1 cellular context compared by ENCODE assay signal in genomic region chr1:214523124-214523824, GRCh38.
TF ChIP-seq lines count a peak whose summit lies in the region.

No MANE protein-coding gene starts in this region.

TF ChIP-seq in HepG2, 621 proteins besides CTCF, POLR2A, EP300 and RAD21 (continued from another document):
- no peak for TF ChIP-seq ZNF800 (CRISPR knock-in tag; IDR thresholded peaks at IDR 0.05)
- TF ChIP-seq ZNF333 (CRISPR knock-in tag; IDR thresholded peaks at IDR 0.05; ENCODE audit: borderline replicate concordance), result no peak
- TF ChIP-seq ATF4 (CRISPR knock-in tag; IDR thresholded peaks at IDR 0.05), result 0 out of 4 replicates have a peak, but pooled peaks of 1 of the 2 experiments have one; percentile 19
- no peak for TF ChIP-seq ZNF704 (CRISPR knock-in tag; IDR thresholded peaks at IDR 0.05; ENCODE audit: borderline replicate concordance)
- TF ChIP-seq RNF2 (conservative IDR thresholded peaks at IDR 0.05; ENCODE audit: low read depth), result no peak
- no peak for TF ChIP-seq MAZ (IDR thresholded peaks at IDR 0.05; ENCODE audit: borderline replicate concordance, low read depth, low read length)
- TF ChIP-seq MAZ (CRISPR knock-in tag; IDR thresholded peaks at IDR 0.05; ENCODE audit: low read depth), result 0 out of 2 replicates have a peak, but pooled peaks have one; percentile 25
- TF ChIP-seq HBP1 (CRISPR knock-in tag; IDR thresholded peaks at IDR 0.05; ENCODE audit: low read depth), result no peak
- no peak for TF ChIP-seq NCOR1 (IDR thresholded peaks at IDR 0.05; ENCODE audit: borderline replicate concordance, low read length)
- TF ChIP-seq HMGA1 (CRISPR knock-in tag; conservative IDR thresholded peaks at IDR 0.05), result no peak
- TF ChIP-seq ZNF280D (CRISPR knock-in tag; IDR thresholded peaks at IDR 0.05), result no peak
- no peak for TF ChIP-seq RFX1 (IDR thresholded peaks at IDR 0.05)
- no peak for TF ChIP-seq XRCC5 (optimal IDR thresholded peaks at IDR 0.05; ENCODE audit: low read length)
- TF ChIP-seq SOX5 (CRISPR knock-in tag; IDR thresholded peaks at IDR 0.05; ENCODE audit: borderline replicate concordance), result 0 out of 2 replicates have a peak, but pooled peaks have one; percentile 50
- no peak for TF ChIP-seq ZNF672 (CRISPR knock-in tag; IDR thresholded peaks at IDR 0.05)
- TF ChIP-seq KAT8 (CRISPR knock-in tag; IDR thresholded peaks at IDR 0.05), result 0 out of 2 replicates have a peak, but pooled peaks have one; percentile 31
- no peak for TF ChIP-seq SOX13 (IDR thresholded peaks at IDR 0.05)
- peak in 1 of 2 experiments; percentile 58; a peak in 2 of 4 replicates for TF ChIP-seq SOX13 (CRISPR knock-in tag; conservative IDR thresholded peaks at IDR 0.05 in 1 of 2, IDR thresholded peaks at IDR 0.05 in 1 of 2)
- 0 out of 2 replicates have a peak, but pooled peaks have one; percentile 19 for TF ChIP-seq ZNF121 (CRISPR knock-in tag; IDR thresholded peaks at IDR 0.05)
- no peak for TF ChIP-seq ZBTB40 (IDR thresholded peaks at IDR 0.05)
- no peak for TF ChIP-seq ZBTB40 (CRISPR knock-in tag; IDR thresholded peaks at IDR 0.05)
- no peak for TF ChIP-seq ZNF143 (CRISPR knock-in tag; IDR thresholded peaks at IDR 0.05)
- no peak for TF ChIP-seq TFE3 (CRISPR knock-in tag; IDR thresholded peaks at IDR 0.05)
- TF ChIP-seq ARNTL (CRISPR knock-in tag; IDR thresholded peaks at IDR 0.05), result no peak
- peak; percentile 56 for TF ChIP-seq TEAD3 (CRISPR knock-in tag; optimal IDR thresholded peaks at IDR 0.05; ENCODE audit: borderline replicate concordance)
- no peak for TF ChIP-seq SOX6 (IDR thresholded peaks at IDR 0.05)
- peak; percentile 71; the same call in 1 of the 2 replicates for TF ChIP-seq SOX6 (CRISPR knock-in tag; IDR thresholded peaks at IDR 0.05)
- TF ChIP-seq BCL6 (CRISPR knock-in tag; IDR thresholded peaks at IDR 0.05), result peak; percentile 81
- TF ChIP-seq TBX3 (IDR thresholded peaks at IDR 0.05; ENCODE audit: borderline replicate concordance), result peak; percentile 58; the same call in 1 of the 2 replicates
- TF ChIP-seq ZNF773 (CRISPR knock-in tag; IDR thresholded peaks at IDR 0.05; ENCODE audit: borderline replicate concordance), result no peak
- peak; percentile 43; the same call in 1 of the 2 replicates for TF ChIP-seq THAP11 (CRISPR knock-in tag; IDR thresholded peaks at IDR 0.05)
- TF ChIP-seq CEBPG (CRISPR knock-in tag; IDR thresholded peaks at IDR 0.05), result peak; percentile 80
- no peak for TF ChIP-seq EEA1 (CRISPR knock-in tag; IDR thresholded peaks at IDR 0.05; ENCODE audit: borderline replicate concordance)
- no peak for TF ChIP-seq ZNF703 (CRISPR knock-in tag; IDR thresholded peaks at IDR 0.05; ENCODE audit: borderline replicate concordance)
- TF ChIP-seq MAFG (CRISPR knock-in tag; IDR thresholded peaks at IDR 0.05), result no peak
